ENCODE assay signal across 18 cellular contexts in the genomic region with DNA sequence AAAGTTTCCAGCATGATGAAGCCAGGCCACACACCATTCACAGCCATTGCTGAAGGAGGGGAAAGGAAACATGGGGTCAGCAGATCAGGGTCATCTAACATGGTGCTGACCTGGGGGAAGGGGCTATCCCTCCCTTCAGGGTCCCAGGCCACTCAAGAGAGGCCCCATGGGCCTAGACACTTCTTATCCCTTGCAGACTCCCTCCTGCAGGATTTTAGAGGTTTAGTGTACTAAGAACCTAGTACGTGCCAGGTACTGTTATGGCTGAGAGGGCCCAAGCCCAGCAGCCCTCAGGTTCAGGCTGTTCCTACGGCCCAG. TPM values are rescaled to one million over a fixed set of nuclear protein-coding genes. Genes with fewer than 3 reads are reported as not detected.
A peak's percentile ranks its signal among the peaks of the same experiment; 100 is the strongest.
DNase-seq lines count a peak whose midpoint lies in the region; ATAC-seq and TF ChIP-seq lines count a peak whose summit lies in the region.
"Had no signal": no experiment of that assay in that cellular context is flagged by ENCODE, and none has a peak within 500 bp of the region (broad histone marks: within the 10 kb centered on the region; RNA-seq: fewer than 3 reads in every experiment).

No MANE protein-coding gene starts in this region.

- no peak overlapping the region for H2AFZ ChIP-seq in trophoblast cell (ENCODE audit: insufficient read depth, low read length, poor library complexity)

- H3K4me3 Mint-ChIP-seq in T-helper 1 cell treated with Interleukin-12 subunit alpha and Interleukin-12 subunit beta and Interleukin-4 antibody, amounts not matched to agents 30 μg/mL and 1 μg/mL, for 36 hours: peak overlapping the region; percentile 37

- no peaks in the 10 kb centered on the region for H3K9me3 ChIP-seq in body of pancreas
- no peaks in the 10 kb centered on the region for H3K9me3 ChIP-seq in trophoblast cell (ENCODE audit: insufficient read depth, low read depth, low read length)
- H3K9me3 ChIP-seq: BLaER1 had no signal

- TF ChIP-seq CTCF in body of pancreas (IDR thresholded peaks at IDR 0.05): no peak

- no peak for TF ChIP-seq POLR2A in body of pancreas (IDR thresholded peaks at IDR 0.05)

- H3K27me3 ChIP-seq in body of pancreas (no peaks in the 10 kb centered on the region), trophoblast cell (ENCODE audit: insufficient read depth, low read length) (no peaks in the 10 kb centered on the region)
- H3K27me3 ChIP-seq: BLaER1 had no signal

- no peak overlapping the region for H2AK5ac ChIP-seq in trophoblast cell (ENCODE audit: low read length)

- no peak overlapping the region for H2BK5ac ChIP-seq in trophoblast cell (ENCODE audit: low read depth, low read length, poor library complexity)

- peak overlapping the region; percentile 31 for H4K91ac ChIP-seq in trophoblast cell (ENCODE audit: low read depth, low read length)

- H3K4me2 ChIP-seq in trophoblast cell (ENCODE audit: low read length): no peak overlapping the region

- no peaks in the 10 kb centered on the region for H3K79me2 ChIP-seq in trophoblast cell (ENCODE audit: control insufficient read depth, insufficient read depth, low read length, poor library complexity)

- no peak overlapping the region for H2BK12ac ChIP-seq in trophoblast cell (ENCODE audit: low read length)

- no peak overlapping the region for H3K18ac ChIP-seq in trophoblast cell (ENCODE audit: low read length)

- H4K12ac ChIP-seq in trophoblast cell (ENCODE audit: low read depth, low read length): no peak overlapping the region

- no peak overlapping the region for H3K9ac ChIP-seq in trophoblast cell (ENCODE audit: low read length)
- H3K9ac ChIP-seq: BLaER1 had no signal

- H3K79me1 ChIP-seq in trophoblast cell (ENCODE audit: low read length): peaks cover 7% of the 10 kb centered on the region

- H3K4me1 Mint-ChIP-seq in T-helper 1 cell treated with Interleukin-12 subunit alpha and Interleukin-12 subunit beta and Interleukin-4 antibody, amounts not matched to agents 30 μg/mL and 1 μg/mL, for 36 hours (ENCODE audit: low read depth): peaks cover 14% of the 10 kb centered on the region

- H3K23ac ChIP-seq in trophoblast cell (ENCODE audit: low read length): no peak overlapping the region

- H3K27ac ChIP-seq in body of pancreas: peak overlapping the region in 3 of 4 donors; percentile 5 to 51 (median 50)
- H3K27ac ChIP-seq in trophoblast cell (ENCODE audit: low read depth, low read length): peak overlapping the region; percentile 20
- H3K27ac ChIP-seq: BLaER1 had no signal

- intact Hi-C loops in body of pancreas (cut with DNase I): loop anchor here (10.0 kb wide), 1 partner anchor 209 kb away; a partner anchor contains a TSS
- intact Hi-C loops in left colon (cut with DNase I, micrococcal nuclease): loop anchor here (5.0 to 10.0 kb wide), 3 partner anchors 99 to 189 kb away; a partner anchor contains a TSS

- 83% methylated on average over 2 of the region's 2 CpGs; no CpG with 5 or more reads in 1 of the 2 donors for WGBS in body of pancreas, 2 donors
- WGBS in trophoblast cell (ENCODE audit: extremely low coverage, insufficient coverage, insufficient read length): no CpG with 5 or more reads among the region's 2 CpGs

- no peaks in the 10 kb centered on the region for H3K36me3 ChIP-seq in body of pancreas (replicated peaks in 1 of 2; ENCODE audit: insufficient read depth in 1 of 2, low read depth in 2 of 2)
- no peaks in the 10 kb centered on the region for H3K36me3 ChIP-seq in trophoblast cell (ENCODE audit: control insufficient read depth in 1 of 2, insufficient read depth in 2 of 2, low read length in 2 of 2)
- H3K36me3 ChIP-seq: BLaER1 had no signal

- H3K27ac Mint-ChIP-seq in T-helper 1 cell treated with Interleukin-12 subunit alpha and Interleukin-12 subunit beta and Interleukin-4 antibody, amounts not matched to agents 30 μg/mL and 1 μg/mL, for 36 hours: peak overlapping the region; percentile 45
- H3K27ac Mint-ChIP-seq: stimulated activated naive CD8-positive, alpha-beta T cell treated with anti-CD3 and anti-CD28 coated beads, Interleukin-15, Interleukin-2, amounts not matched to agents 100 ng/mL and 50 ng/mL, for 24 hours had no signal

- H3K9me3 Mint-ChIP-seq in T-helper 1 cell treated with Interleukin-12 subunit alpha and Interleukin-12 subunit beta and Interleukin-4 antibody, amounts not matched to agents 30 μg/mL and 1 μg/mL, for 36 hours: no peaks in the 10 kb centered on the region
- H3K9me3 Mint-ChIP-seq: stimulated activated naive CD8-positive, alpha-beta T cell treated with anti-CD3 and anti-CD28 coated beads, Interleukin-15, Interleukin-2, amounts not matched to agents 100 ng/mL and 50 ng/mL, for 24 hours; T-cell had no signal

- H3K4me1 ChIP-seq in body of pancreas: peaks cover 24% of the 10 kb centered on the region
- H3K4me1 ChIP-seq in trophoblast cell (ENCODE audit: control insufficient read depth in 1 of 2, insufficient read depth in 2 of 2, low read length in 2 of 2): peaks cover 4% of the 10 kb centered on the region in 2 experiments

- H3K4me3 ChIP-seq in body of pancreas (no peak overlapping the region), trophoblast cell (ENCODE audit: low read depth, low read length) (no peak overlapping the region)
- H3K4me3 ChIP-seq: BLaER1 had no signal

- peaks cover 9% of the 10 kb centered on the region for H3K36me3 Mint-ChIP-seq in T-helper 1 cell treated with Interleukin-12 subunit alpha and Interleukin-12 subunit beta and Interleukin-4 antibody, amounts not matched to agents 30 μg/mL and 1 μg/mL, for 36 hours (ENCODE audit: low read depth)

- H3K4ac ChIP-seq in trophoblast cell (ENCODE audit: low read depth, low read length): no peak overlapping the region

- no peak overlapping the region for H2BK120ac ChIP-seq in trophoblast cell (ENCODE audit: insufficient read depth, low read length, poor library complexity)

- DNase-seq in T-helper 1 cell (no peak), body of pancreas (no peak), trophoblast cell (no peak), left colon (no peak)
- DNase-seq: 8988T; activated CD4-positive, CD25-positive, alpha-beta regulatory T cell; central memory CD4-positive, alpha-beta T cell; DMS 273 treated with DMSO at 0.1 percent for 48 hours; effector memory CD4-positive, alpha-beta T cell; mammary epithelial cell; NCI-H187; T-cell had no signal

- no peaks in the 10 kb centered on the region for H3K27me3 Mint-ChIP-seq in T-helper 1 cell treated with Interleukin-12 subunit alpha and Interleukin-12 subunit beta and Interleukin-4 antibody, amounts not matched to agents 30 μg/mL and 1 μg/mL, for 36 hours (ENCODE audit: low read depth)
- H3K27me3 Mint-ChIP-seq: stimulated activated naive CD8-positive, alpha-beta T cell treated with anti-CD3 and anti-CD28 coated beads, Interleukin-15, Interleukin-2, amounts not matched to agents 100 ng/mL and 50 ng/mL, for 24 hours; T-cell had no signal

- peak overlapping the region; percentile 96 for H4K8ac ChIP-seq in trophoblast cell (ENCODE audit: low read depth, low read length)

- ATAC-seq in body of pancreas (no peak), HG03378 (IDR thresholded peaks at IDR 0.05; ENCODE audit: unreplicated experiment) (no peak), left colon (no peak)

- H3K14ac ChIP-seq in trophoblast cell (ENCODE audit: low read length): no peak overlapping the region

RNA-seq across cellular contexts. Expression of a gene that starts 8.8 kb away (rescaled TPM):
- total RNA-seq in body of pancreas: 1 to 10 TPM; 4.2 to 7.3 TPM
- 19.7 and 22.3 TPM in 2 replicates for polyA plus RNA-seq in trophoblast cell (2013)
- total RNA-seq in left colon: 10 to 100 TPM in 1 of 2 donors, 1 to 10 TPM in 1; 8.8 to 13.4 TPM

RNA-seq across cellular contexts. Expression of a gene that starts 17.0 kb away (rescaled TPM):
- 10 to 100 TPM; 21.8 to 24.1 TPM for total RNA-seq in body of pancreas
- polyA plus RNA-seq in trophoblast cell (2013): 0.78 and 0.92 TPM in 2 replicates
- 10 to 100 TPM in 1 of 2 donors, 1 to 10 TPM in 1; 8.4 to 41.6 TPM for total RNA-seq in left colon

RNA-seq across cellular contexts. Expression of a gene that starts 23.5 kb away (rescaled TPM):
- total RNA-seq in body of pancreas (1 to 10 TPM; 1.0 to 3.0 TPM), left colon (1 to 10 TPM in 1 of 2 donors, under 1 TPM in 1; 0.53 to 3.8 TPM)
- polyA plus RNA-seq in trophoblast cell (2013): 0.97 and 1.2 TPM in 2 replicates

RNA-seq across cellular contexts. Expression of a gene that starts 23.9 kb away (rescaled TPM):
- total RNA-seq in body of pancreas: 100 to 1,000 TPM; 103 to 129 TPM
- polyA plus RNA-seq in trophoblast cell (2013): 1,181 and 1,209 TPM in 2 replicates
- 100 to 1,000 TPM; 243 to 278 TPM for total RNA-seq in left colon

RNA-seq across cellular contexts. Expression of a gene that starts 28.2 kb away (rescaled TPM):
- total RNA-seq in body of pancreas (under 1 TPM in 1 of 2 donors, not detected in 1; 0.33 TPM), left colon (under 1 TPM in 1 of 2 donors, not detected in 1; 0.34 TPM)
- polyA plus RNA-seq in trophoblast cell (2013): 0.01 TPM in 1 of 2 replicates, not detected in the other
- total RNA-seq: urinary bladder had no signal
- polyA plus RNA-seq: neural cell had no signal
